8 cellular contexts compared by ENCODE assay signal in genomic region chr9:126499005-126499910, GRCh38.
A peak's percentile ranks its signal among the peaks of the same experiment; 100 is the strongest.
DNase-seq lines count a peak whose midpoint lies in the region; ATAC-seq lines count a peak whose summit lies in the region.

No MANE protein-coding gene starts in this region.

- H3K9me3 Mint-ChIP-seq in effector memory CD8-positive, alpha-beta T cell = no peaks in the 10 kb centered on the region

- H3K27ac Mint-ChIP-seq in effector memory CD8-positive, alpha-beta T cell = peak overlapping the region; percentile 68 to 84

- no peaks in the 10 kb centered on the region for H3K27me3 Mint-ChIP-seq in effector memory CD8-positive, alpha-beta T cell

- peak overlapping the region; percentile 4 for H3K27ac ChIP-seq in temporal lobe (ENCODE audit: low read depth, low read length)

- DNase-seq in NCI-H146 (lab: John Stamatoyannopoulos, UW) = peak; percentile 14
- no peak for DNase-seq in NCI-H146 treated with DMSO at 0.1 percent for 48 hours (lab: John Stamatoyannopoulos, UW; ENCODE audit: unreplicated experiment)
- peak; percentile 34 to 48 for DNase-seq in NCI-H1930 (lab: John Stamatoyannopoulos, UW)
- peak; percentile 38 to 43 for DNase-seq in activated CD4-positive, alpha-beta T cell treated with anti-CD3 and anti-CD28 coated beads, Interleukin-2, amount 50 U/mL, for 48 hours
- DNase-seq in effector memory CD8-positive, alpha-beta T cell = peak; percentile 34 to 49 (median 42)
- peak; percentile 78 for DNase-seq in midbrain (lab: John Stamatoyannopoulos, UW)
- no peak for DNase-seq in SHP77 treated with DMSO at 0.1 percent for 48 hours (lab: John Stamatoyannopoulos, UW)

- H3K4me1 Mint-ChIP-seq in effector memory CD8-positive, alpha-beta T cell (ENCODE audit: low read depth in 2 of 2) = peaks cover 22 to 28% of the 10 kb centered on the region in 2 donors

- peak; percentile 76 for ATAC-seq in effector memory CD8-positive, alpha-beta T cell (replicated peaks)

- H3K36me3 Mint-ChIP-seq in effector memory CD8-positive, alpha-beta T cell (ENCODE audit: insufficient read depth) = peaks cover 19% of the 10 kb centered on the region

- H3K4me3 Mint-ChIP-seq in effector memory CD8-positive, alpha-beta T cell = peak overlapping the region; percentile 13 to 57

Comparison
In these comparisons a context has a peak if more than half of its experiments do, and no peak if none do; other contexts are left out.
1. DNase-seq: peak in NCI-H146 (single experiment), NCI-H1930 (2 of 2), activated CD4-positive, alpha-beta T cell treated with anti-CD3 and anti-CD28 coated beads, Interleukin-2, amount 50 U/mL, for 48 hours (2 of 2), effector memory CD8-positive, alpha-beta T cell (3 of 3) and midbrain (single experiment); none in NCI-H146 treated with DMSO at 0.1 percent for 48 hours (single experiment) and SHP77 treated with DMSO at 0.1 percent for 48 hours (single experiment).